In genomic region chr1:57026942-57027341, GRCh38 we compare ENCODE assay signal across 26 cellular contexts.
"Had no signal": no experiment of that assay in that cellular context is flagged by ENCODE, and none has a peak within 500 bp of the region (broad histone marks: within the 10 kb centered on the region; RNA-seq: fewer than 3 reads in every experiment).

No MANE protein-coding gene starts in this region.

- DNase-seq: activated CD4-positive, alpha-beta T cell treated with anti-CD3 and anti-CD28 coated beads for 48 hours; activated CD4-positive, alpha-beta T cell treated with anti-CD3 and anti-CD28 coated beads, Interleukin-2, amount 50 U/mL, for 48 hours; activated CD4-positive, CD25-positive, alpha-beta regulatory T cell treated with anti-CD3 and anti-CD28 coated beads, Interleukin-2, amount 50 U/mL, for 72 hours; activated CD8-positive, alpha-beta memory T cell treated with anti-CD3 and anti-CD28 coated beads, Interleukin-2, amount 10 ng/mL, durations not matched to agents 7 days and 5 days; activated gamma-delta T cell; activated naive CD4-positive, alpha-beta T cell treated with anti-CD3 and anti-CD28 coated beads for 36 hours; activated T-cell treated with anti-CD3 and anti-CD28 coated beads, Interleukin-2, amount 50 U/mL, for 24 hours; amygdala; Karpas-422; NCI-H146; NCI-H187 treated with DMSO at 0.1 percent for 48 hours; NCI-H2081 treated with DMSO at 0.1 percent for 48 hours; NCI-H345; NCI-H510A; NCI-H526 treated with DMSO at 0.1 percent for 48 hours; NK-92 treated with Interleukin-12 subunit alpha and Interleukin-12 subunit beta, amount 100 ng/mL, for 24 hours; OCI-M1; RPMI8226; SHP77 had no signal

- H3K4me3 ChIP-seq: cardiac muscle cell, K562, SJSA1 had no signal

- H3K9me3 ChIP-seq: SJSA1 had no signal

- H3K27me3 ChIP-seq: cardiac muscle cell, SJSA1 had no signal

- H3K36me3 ChIP-seq: cardiac muscle cell, SJSA1 had no signal

- ATAC-seq: activated CD8-positive, alpha-beta memory T cell treated with anti-CD3 and anti-CD28 coated beads, Interleukin-2, amount 10 ng/mL, durations not matched to agents 7 days and 5 days; activated T-helper 17 cell treated with anti-CD3 and anti-CD28 coated beads, Interleukin-2, amount 50 U/mL, for 72 hours; K562; Panc1; SK-N-SH treated with all-trans-retinoic acid at 6 μM for 48 hours; WTC11 had no signal

- H3K27ac ChIP-seq: cardiac muscle cell, SJSA1 had no signal

- H3K4me1 ChIP-seq: SJSA1 had no signal
